Comparison of ENCODE assay signal across 20 cellular contexts in genomic region chr2:233225230-233226068, GRCh38. TPM values are rescaled to one million over a fixed set of nuclear protein-coding genes. Genes with fewer than 3 reads are reported as not detected.
A peak's percentile ranks its signal among the peaks of the same experiment; 100 is the strongest.
DNase-seq lines count a peak whose midpoint lies in the region; ATAC-seq, FAIRE-seq and TF ChIP-seq lines count a peak whose summit lies in the region.
"Had no signal": no experiment of that assay in that cellular context is flagged by ENCODE, and none has a peak within 500 bp of the region (broad histone marks: within the 10 kb centered on the region; RNA-seq: fewer than 3 reads in every experiment).

No MANE protein-coding gene starts in this region.

- no peak for TF ChIP-seq RAD21 in K562 (CRISPR knock-in tag; conservative IDR thresholded peaks at IDR 0.05 in 1 of 2, IDR thresholded peaks at IDR 0.05 in 1 of 2)

- no peak overlapping the region for H4K8ac ChIP-seq in trophoblast cell (ENCODE audit: low read depth, low read length)

- H3K4me1 Mint-ChIP-seq in activated CD8-positive, alpha-beta memory T cell treated with anti-CD3 and anti-CD28 coated beads, Interleukin-2, amount 10 ng/mL, durations not matched to agents 7 days and 5 days: peaks cover 30% of the 10 kb centered on the region

- peak overlapping the region; percentile 50; the same call in 1 of the 3 replicates for H3K27ac ChIP-seq in K562 (ENCODE audit: extremely low read depth, low read depth, low read length)
- no peak overlapping the region for H3K27ac ChIP-seq in trophoblast cell (ENCODE audit: low read depth, low read length)
- no peak overlapping the region for H3K27ac ChIP-seq in osteoblast (ENCODE audit: low read depth, low read length)
- H3K27ac ChIP-seq: HL-60, Peyer's patch had no signal

- H2BK5ac ChIP-seq in trophoblast cell (ENCODE audit: low read depth, low read length, poor library complexity): no peak overlapping the region

- POLR2A ChIA-PET in K562 (lab: Yijun Ruan, JAX): interaction anchor here (1.4 to 3.0 kb wide), 2 partner anchors 11 to 18 kb away, joined by 4 to 11 read pairs; no protein-coding TSS in a partner anchor

- no peaks in the 10 kb centered on the region for H3K36me3 ChIP-seq in K562 (ENCODE audit: control insufficient read depth, insufficient read depth, low read length)
- no peaks in the 10 kb centered on the region for H3K36me3 ChIP-seq in trophoblast cell (ENCODE audit: control insufficient read depth in 1 of 2, insufficient read depth in 2 of 2, low read length in 2 of 2)
- no peaks in the 10 kb centered on the region for H3K36me3 ChIP-seq in osteoblast (ENCODE audit: insufficient read depth, low read length)
- H3K36me3 ChIP-seq: Peyer's patch had no signal

- H2BK12ac ChIP-seq in trophoblast cell (ENCODE audit: low read length): no peak overlapping the region

- no TSS peak for BruUV-seq in K562 (replicated peaks; lab: Mats Ljungman, UMichigan)

- no peaks in the 10 kb centered on the region for H3K9me3 Mint-ChIP-seq in activated CD8-positive, alpha-beta memory T cell treated with anti-CD3 and anti-CD28 coated beads, Interleukin-2, amount 10 ng/mL, durations not matched to agents 7 days and 5 days (ENCODE audit: low read depth)

- in situ Hi-C loops in K562 (cut with MboI): no loop called here

- H3K9me1 ChIP-seq in K562 (ENCODE audit: control insufficient read depth, insufficient read depth, low read length): no peaks in the 10 kb centered on the region

- peak overlapping the region; percentile 80 for H2AFZ ChIP-seq in K562 (ENCODE audit: low read depth, low read length)
- no peak overlapping the region for H2AFZ ChIP-seq in trophoblast cell (ENCODE audit: insufficient read depth, low read length, poor library complexity)
- H2AFZ ChIP-seq in osteoblast (ENCODE audit: low read length): no peak overlapping the region

- no peak overlapping the region for H4K91ac ChIP-seq in trophoblast cell (ENCODE audit: low read depth, low read length)

- no peaks in the 10 kb centered on the region for H3K27me3 ChIP-seq in K562 (ENCODE audit: control insufficient read depth in 2 of 2, insufficient read depth in 2 of 2, low read length in 2 of 2)
- H3K27me3 ChIP-seq in trophoblast cell (ENCODE audit: insufficient read depth, low read length): no peaks in the 10 kb centered on the region
- peaks cover 16% of the 10 kb centered on the region for H3K27me3 ChIP-seq in osteoblast (ENCODE audit: insufficient read depth, low read length)
- H3K27me3 ChIP-seq: Peyer's patch had no signal

- no peak overlapping the region for H3K4ac ChIP-seq in trophoblast cell (ENCODE audit: low read depth, low read length)

- peak overlapping the region; percentile 12 for H3K27ac Mint-ChIP-seq in activated CD8-positive, alpha-beta memory T cell treated with anti-CD3 and anti-CD28 coated beads, Interleukin-2, amount 10 ng/mL, durations not matched to agents 7 days and 5 days

- TF ChIP-seq POLR2A in K562 (conservative IDR thresholded peaks at IDR 0.05): no peak

- H3K79me1 ChIP-seq in trophoblast cell (ENCODE audit: low read length): no peaks in the 10 kb centered on the region

- H3K9me3 ChIP-seq in K562 (replicated peaks; ENCODE audit: control insufficient read depth, insufficient read depth, low read depth, low read length) (no peaks in the 10 kb centered on the region; the same call in 1 of the 2 replicates), trophoblast cell (ENCODE audit: insufficient read depth, low read depth, low read length) (peaks cover 2% of the 10 kb centered on the region), osteoblast (ENCODE audit: low read depth, low read length) (no peaks in the 10 kb centered on the region)
- H3K9me3 ChIP-seq: Peyer's patch, SK-N-SH had no signal

- no peak overlapping the region for H4K12ac ChIP-seq in trophoblast cell (ENCODE audit: low read depth, low read length)

- FAIRE-seq in K562 (lab: Jason Lieb, UNC): peak; percentile 84
- FAIRE-seq: HTR-8/SVneo had no signal

- H3K36me3 Mint-ChIP-seq in activated CD8-positive, alpha-beta memory T cell treated with anti-CD3 and anti-CD28 coated beads, Interleukin-2, amount 10 ng/mL, durations not matched to agents 7 days and 5 days: no peaks in the 10 kb centered on the region
- H3K36me3 Mint-ChIP-seq: CD4-positive, alpha-beta memory T cell had no signal

- peak overlapping the region; percentile 47 for H3K4me2 ChIP-seq in K562 (ENCODE audit: insufficient read depth, low read length)
- H3K4me2 ChIP-seq in trophoblast cell (ENCODE audit: low read length): no peak overlapping the region
- no peak overlapping the region for H3K4me2 ChIP-seq in osteoblast (ENCODE audit: insufficient read depth, low read length)
- H3K4me2 ChIP-seq: SK-N-SH had no signal

- no peak for TF ChIP-seq EP300 in K562 (IDR thresholded peaks at IDR 0.05; ENCODE audit: low read length)

- no peak for DNase-seq in activated CD8-positive, alpha-beta memory T cell treated with anti-CD3 and anti-CD28 coated beads, Interleukin-2, amount 10 ng/mL, durations not matched to agents 7 days and 5 days
- no peak for DNase-seq in activated CD8-positive, alpha-beta memory T cell treated with anti-CD3 and anti-CD28 coated beads, Interleukin-2, amount 50 U/mL, for 4 hours
- DNase-seq in MV-4-11 (lab: John Stamatoyannopoulos, UW): peak; percentile 23
- peak in 3 of 4 experiments; percentile 23 to 57 (median 37) for DNase-seq in K562 (ENCODE audit: extremely low read depth in 1 of 4, low spot score in 3 of 4)
- no peak for DNase-seq in trophoblast cell
- no peak for DNase-seq in osteoblast (ENCODE audit: insufficient read length, low spot score, missing footprints)
- DNase-seq: Calu3, DMS53, NCI-H1092 treated with DMSO at 0.1 percent for 48 hours, NCI-H1694, NCI-H2227 treated with DMSO at 0.1 percent for 48 hours, NCI-H524, Peyer's patch, Right ventricle myocardium superior, SK-N-SH had no signal

- ATAC-seq in activated CD8-positive, alpha-beta memory T cell treated with anti-CD3 and anti-CD28 coated beads, Interleukin-2, amount 10 ng/mL, durations not matched to agents 7 days and 5 days: no peak
- peak; percentile 62 for ATAC-seq in K562
- ATAC-seq in HG03159 (IDR thresholded peaks at IDR 0.05; ENCODE audit: unreplicated experiment): no peak
- ATAC-seq in GM21786 (IDR thresholded peaks at IDR 0.05; ENCODE audit: unreplicated experiment): no peak

- peaks cover 14 to 30% of the 10 kb centered on the region in 2 experiments; a peak in 4 of 5 replicates for H3K4me1 ChIP-seq in K562 (replicated peaks in 1 of 2; ENCODE audit: control insufficient read depth in 2 of 2, insufficient read depth in 2 of 2, low read length in 2 of 2)
- no peaks in the 10 kb centered on the region for H3K4me1 ChIP-seq in trophoblast cell (ENCODE audit: control insufficient read depth in 1 of 2, insufficient read depth in 2 of 2, low read length in 2 of 2)
- no peaks in the 10 kb centered on the region for H3K4me1 ChIP-seq in osteoblast (ENCODE audit: insufficient read depth, low read length)
- H3K4me1 ChIP-seq: Peyer's patch had no signal

- 43% methylated on average over 4 of the region's 5 CpGs for WGBS in K562 (ENCODE audit: insufficient coverage, low coverage, missing lambda C conversion rate)
- WGBS in trophoblast cell (ENCODE audit: extremely low coverage, insufficient coverage, insufficient read length): no CpG with 5 or more reads among the region's 5 CpGs

- H3K79me2 ChIP-seq in K562 (ENCODE audit: control insufficient read depth, insufficient read depth, low read length): no peaks in the 10 kb centered on the region
- no peaks in the 10 kb centered on the region for H3K79me2 ChIP-seq in trophoblast cell (ENCODE audit: control insufficient read depth, insufficient read depth, low read length, poor library complexity)
- no peaks in the 10 kb centered on the region for H3K79me2 ChIP-seq in osteoblast (ENCODE audit: insufficient read depth, low read length)

- H3K9ac ChIP-seq in K562 (ENCODE audit: insufficient read depth in 1 of 2, low read depth in 2 of 2, low read length in 2 of 2): peak overlapping the region in 1 of 2 experiments; percentile 43; a peak in 2 of 4 replicates
- H3K9ac ChIP-seq in trophoblast cell (ENCODE audit: low read length): no peak overlapping the region
- H3K9ac ChIP-seq: SK-N-SH had no signal

- CTCF ChIA-PET in activated CD8-positive, alpha-beta memory T cell treated with anti-CD3 and anti-CD28 coated beads, Interleukin-2, amount 10 ng/mL, durations not matched to agents 7 days and 5 days (lab: Charles Lee): interaction anchor here (2.1 to 2.6 kb wide), 2 partner anchors 26 to 164 kb away, joined by 8 to 11 read pairs; partner anchors contain the start of genes ATG16L1 and INPP5D
- CTCF ChIA-PET in K562 (lab: Yijun Ruan, JAX; ENCODE audit: low intra/inter-chr PET ratio): no interaction called here

- intact Hi-C loops in K562 (cut with micrococcal nuclease): no loop called here

- H3K23ac ChIP-seq in trophoblast cell (ENCODE audit: low read length): no peak overlapping the region

- peaks cover 2% of the 10 kb centered on the region for H3K27me3 Mint-ChIP-seq in activated CD8-positive, alpha-beta memory T cell treated with anti-CD3 and anti-CD28 coated beads, Interleukin-2, amount 10 ng/mL, durations not matched to agents 7 days and 5 days

- H3K18ac ChIP-seq in trophoblast cell (ENCODE audit: low read length): no peak overlapping the region

- H3K4me3 Mint-ChIP-seq in activated CD8-positive, alpha-beta memory T cell treated with anti-CD3 and anti-CD28 coated beads, Interleukin-2, amount 10 ng/mL, durations not matched to agents 7 days and 5 days: no peak overlapping the region
- H3K4me3 Mint-ChIP-seq: CD4-positive, alpha-beta memory T cell had no signal

- H4K20me1 ChIP-seq in K562 (replicated peaks; ENCODE audit: control insufficient read depth, insufficient read depth, low read length): no peaks in the 10 kb centered on the region
- H4K20me1 ChIP-seq in osteoblast (ENCODE audit: insufficient read depth, low read length): no peaks in the 10 kb centered on the region

- H3K4me3 ChIP-seq in K562: no peak overlapping the region
- peak overlapping the region; percentile 2 for H3K4me3 ChIP-seq in trophoblast cell (ENCODE audit: low read depth, low read length)
- no peak overlapping the region for H3K4me3 ChIP-seq in osteoblast (ENCODE audit: insufficient read depth, low read length)
- H3K4me3 ChIP-seq: Peyer's patch had no signal

- TF ChIP-seq CTCF in K562 (IDR thresholded peaks at IDR 0.05 in 2 of 3, conservative IDR thresholded peaks at IDR 0.05 in 1 of 3; ENCODE audit: insufficient read depth in 2 of 3, low read depth in 1 of 3, low read length in 3 of 3) (no peak), osteoblast (IDR thresholded peaks at IDR 0.05; ENCODE audit: extremely low read depth, low read depth, low read length) (no peak)

- H2BK120ac ChIP-seq in trophoblast cell (ENCODE audit: insufficient read depth, low read length, poor library complexity): no peak overlapping the region

- H2AK5ac ChIP-seq in trophoblast cell (ENCODE audit: low read length): no peak overlapping the region

- no peak overlapping the region for H3K14ac ChIP-seq in trophoblast cell (ENCODE audit: low read length)

RNA-seq across cellular contexts. Expression of gene ATG16L1, which starts 26.0 kb away (rescaled TPM):
- 10 to 100 TPM; 62.8 to 63.8 TPM for total RNA-seq in activated CD8-positive, alpha-beta memory T cell treated with anti-CD3 and anti-CD28 coated beads, Interleukin-2, amount 10 ng/mL, durations not matched to agents 7 days and 5 days
- total RNA-seq in K562 (2011; cell fraction: chromatin; rRNA removed; ENCODE audit: low replicate concordance): 70.8 and 90.9 TPM in 2 replicates
- 37.9 and 38.0 TPM in 2 replicates for total RNA-seq in K562 (2011; cell fraction: nucleolus; rRNA removed)
- 41.7 and 49.2 TPM in 2 replicates for total RNA-seq in K562 (2011; cell fraction: nucleoplasm; rRNA removed)
- 21.2 and 26.9 TPM in 2 replicates for total RNA-seq in K562 (2014; rRNA removed)
- 15.3 and 16.4 TPM in 2 replicates for total RNA-seq in K562 (2014; rRNA removed; fragmentation: Illumina TruSeq; extraction: Trizol)
- 17.2 and 18.8 TPM in 2 replicates for total RNA-seq in K562 (2015; rRNA removed; fragmentation: Illumina TruSeq; extraction: Trizol)
- total RNA-seq in K562 (2021): 18.8 and 21.1 TPM in 2 replicates
- 20.7 and 21.2 TPM in 2 replicates for polyA plus RNA-seq in K562 (2011; rRNA removed)
- polyA plus RNA-seq in K562 (2011; cell fraction: cytosol; rRNA removed): 11.5 and 12.7 TPM in 2 replicates
- polyA plus RNA-seq in K562 (2011; cell fraction: nucleus; rRNA removed): 72.0 and 76.5 TPM in 2 replicates
- 8.2 and 8.9 TPM in 2 replicates for polyA plus RNA-seq in K562 (2012)
- 11.6 and 13.0 TPM in 2 replicates for polyA plus RNA-seq in K562 (2014; fragmentation: Illumina TruSeq; extraction: Trizol)
- polyA plus RNA-seq in K562 (2014; fragmentation: Nextera tagmentation; extraction: Ambion mirVana): 1 to 10 TPM; 6.4 to 7.0 TPM
- polyA plus RNA-seq in K562 (2014; rRNA removed): 17.2 and 21.3 TPM in 2 replicates
- 34.9 and 41.6 TPM in 2 replicates for polyA minus RNA-seq in K562 (2011; rRNA and poly(A)+ RNA removed)
- polyA minus RNA-seq in K562 (2011; cell fraction: cytosol; rRNA and poly(A)+ RNA removed): 8.5 and 8.8 TPM in 2 replicates
- polyA minus RNA-seq in K562 (2011; cell fraction: nucleus; rRNA and poly(A)+ RNA removed): 37.4 and 52.9 TPM in 2 replicates
- polyA plus RNA-seq in trophoblast cell (2013): 22.2 and 23.6 TPM in 2 replicates
- total RNA-seq in osteoblast: 24.2 and 29.3 TPM in 2 replicates

Comparison
In these comparisons a context has a peak if more than half of its experiments do, and no peak if none do; other contexts are left out.
1. DNase-seq: peak in MV-4-11 (single experiment) and K562 (3 of 4); none in activated CD8-positive, alpha-beta memory T cell treated with anti-CD3 and anti-CD28 coated beads, Interleukin-2, amount 10 ng/mL, durations not matched to agents 7 days and 5 days (single experiment), activated CD8-positive, alpha-beta memory T cell treated with anti-CD3 and anti-CD28 coated beads, Interleukin-2, amount 50 U/mL, for 4 hours (single experiment), trophoblast cell (0 of 2) and osteoblast (single experiment).